ENCODE assay signal across 10 cellular contexts in genomic region chr18:58862404-58862803, GRCh38. TPM values are rescaled to one million over a fixed set of nuclear protein-coding genes. Genes with fewer than 3 reads are reported as not detected.
DNase-seq lines count a peak whose midpoint lies in the region; ATAC-seq and TF ChIP-seq lines count a peak whose summit lies in the region.
"Had no signal": no experiment of that assay in that cellular context is flagged by ENCODE, and none has a peak within 500 bp of the region (broad histone marks: within the 10 kb centered on the region; RNA-seq: fewer than 3 reads in every experiment).

No MANE protein-coding gene starts in this region.

- peaks cover 23% of the 10 kb centered on the region for H3F3A ChIP-seq in SU-DHL-6 (ENCODE audit: insufficient read depth)

- intact Hi-C loops in spleen (cut with DNase I; ENCODE audit: low total_unique reads) = no loop called here

- peaks cover 22% of the 10 kb centered on the region; the same call in 1 of the 2 replicates for H3K79me2 ChIP-seq in SU-DHL-6 (ENCODE audit: insufficient read depth, low read length)
- H3K79me2 ChIP-seq in hepatocyte = peaks cover 42% of the 10 kb centered on the region

- no peak for TF ChIP-seq POLR2A in spleen (IDR thresholded peaks at IDR 0.05)

- H3K9me3 ChIP-seq in SU-DHL-6 (ENCODE audit: insufficient read depth, low read length) (no peaks in the 10 kb centered on the region), hepatocyte (ENCODE audit: low read depth) (no peaks in the 10 kb centered on the region), spleen (no peaks in the 10 kb centered on the region)
- H3K9me3 ChIP-seq: BLaER1 had no signal

- DNase-seq in NCI-H146 treated with DMSO at 0.1 percent for 48 hours (lab: John Stamatoyannopoulos, UW; ENCODE audit: unreplicated experiment) = peak; percentile 95
- DNase-seq in NCI-H146 (lab: John Stamatoyannopoulos, UW) = no peak
- no peak for DNase-seq in hepatocyte (ENCODE audit: low spot score)
- no peak for DNase-seq in spleen
- no peak for DNase-seq in inferior parietal cortex (ENCODE audit: extremely low spot score)
- DNase-seq: KBM-7 had no signal

- ATAC-seq in HG03175 (IDR thresholded peaks at IDR 0.05; ENCODE audit: unreplicated experiment) = no peak
- ATAC-seq in HG03108 (IDR thresholded peaks at IDR 0.05; ENCODE audit: unreplicated experiment) = no peak

- 55% methylated on average over 10 of the region's 10 CpGs for WGBS in hepatocyte (ENCODE audit: low lambda C conversion rate, missing lambda C conversion rate)
- 93 to 96% (median 94%) methylated on average over 10 of the region's 10 CpGs for WGBS in spleen, 5 donors

- H3K4me3 ChIP-seq in SU-DHL-6 (ENCODE audit: insufficient read depth, low read length, poor library complexity, severe bottlenecking) = peak overlapping the region; percentile 44
- no peak overlapping the region for H3K4me3 ChIP-seq in hepatocyte
- peak overlapping the region in 4 of 8 donors; percentile 15 to 70 (median 32) for H3K4me3 ChIP-seq in spleen

- H3K27ac ChIP-seq in SU-DHL-6 (ENCODE audit: low read depth, low read length) (peak overlapping the region; percentile 73), hepatocyte (peak overlapping the region; percentile 98), spleen (peak overlapping the region; percentile 82 to 95 (median 90))
- H3K27ac ChIP-seq: BLaER1 had no signal

- H3K27me3 ChIP-seq in SU-DHL-6 (ENCODE audit: low read length) = no peaks in the 10 kb centered on the region
- no peaks in the 10 kb centered on the region for H3K27me3 ChIP-seq in hepatocyte
- peaks cover 0 to 24% (median 0%) of the 10 kb centered on the region in 7 donors for H3K27me3 ChIP-seq in spleen (replicated peaks in 1 of 7)

- H3K36me3 ChIP-seq in SU-DHL-6 (ENCODE audit: low read length) (no peaks in the 10 kb centered on the region), hepatocyte (replicated peaks; ENCODE audit: insufficient read depth, low read depth) (no peaks in the 10 kb centered on the region), spleen (peaks cover 0 to 12% (median 1%) of the 10 kb centered on the region in 6 donors)
- H3K36me3 ChIP-seq: BLaER1 had no signal

- H3K9ac ChIP-seq in SU-DHL-6 (ENCODE audit: low read length) = peak overlapping the region; percentile 69
- H3K9ac ChIP-seq: BLaER1 had no signal

- no peaks in the 10 kb centered on the region for H4K20me1 ChIP-seq in SU-DHL-6 (ENCODE audit: low read depth, low read length)
- no peaks in the 10 kb centered on the region for H4K20me1 ChIP-seq in hepatocyte (ENCODE audit: insufficient read depth, poor library complexity, severe bottlenecking)
- H4K20me1 ChIP-seq: BLaER1 had no signal

- H3K4me1 ChIP-seq in hepatocyte (ENCODE audit: insufficient read depth) = peaks cover 67% of the 10 kb centered on the region
- peaks cover 24 to 75% (median 46%) of the 10 kb centered on the region in 6 donors for H3K4me1 ChIP-seq in spleen
- H3K4me1 ChIP-seq: BLaER1 had no signal

- TF ChIP-seq CTCF in SU-DHL-6 (IDR thresholded peaks at IDR 0.05; ENCODE audit: insufficient read depth, low read length, poor library complexity, severe bottlenecking) = no peak
- TF ChIP-seq CTCF in hepatocyte (IDR thresholded peaks at IDR 0.05; ENCODE audit: poor library complexity) = no peak
- no peak for TF ChIP-seq CTCF in spleen (IDR thresholded peaks at IDR 0.05 in 8 of 11, conservative IDR thresholded peaks at IDR 0.05 in 3 of 11)

- H2AFZ ChIP-seq in SU-DHL-6 (ENCODE audit: low read depth, low read length, severe bottlenecking) (peak overlapping the region; percentile 84), hepatocyte (peak overlapping the region; percentile 84)

- H3K9me2 ChIP-seq in SU-DHL-6 (replicated peaks; ENCODE audit: insufficient read depth, low read length) = no peaks in the 10 kb centered on the region
- H3K9me2 ChIP-seq in hepatocyte (replicated peaks; ENCODE audit: insufficient read depth) = no peaks in the 10 kb centered on the region

- peak overlapping the region; percentile 66 for H3K4me2 ChIP-seq in SU-DHL-6 (ENCODE audit: low read depth, low read length, poor library complexity, severe bottlenecking)
- peak overlapping the region; percentile 81 for H3K4me2 ChIP-seq in hepatocyte

RNA-seq across cellular contexts. Expression of gene ZNF532, which starts 2.3 kb away (rescaled TPM):
- total RNA-seq in hepatocyte = 36.5 and 52.0 TPM in 2 replicates
- polyA plus RNA-seq in hepatocyte = 13.6 and 15.9 TPM in 2 replicates
- total RNA-seq in spleen = 10 to 100 TPM; 40.0 to 64.8 (median 47.2) TPM
- 10 to 100 TPM in 1 of 3 donors, 1 to 10 TPM in 2; 5.2 to 12.1 (median 9.8) TPM for polyA plus RNA-seq in spleen
